Comparison of ENCODE assay signal across 19 cellular contexts in the genomic region with DNA sequence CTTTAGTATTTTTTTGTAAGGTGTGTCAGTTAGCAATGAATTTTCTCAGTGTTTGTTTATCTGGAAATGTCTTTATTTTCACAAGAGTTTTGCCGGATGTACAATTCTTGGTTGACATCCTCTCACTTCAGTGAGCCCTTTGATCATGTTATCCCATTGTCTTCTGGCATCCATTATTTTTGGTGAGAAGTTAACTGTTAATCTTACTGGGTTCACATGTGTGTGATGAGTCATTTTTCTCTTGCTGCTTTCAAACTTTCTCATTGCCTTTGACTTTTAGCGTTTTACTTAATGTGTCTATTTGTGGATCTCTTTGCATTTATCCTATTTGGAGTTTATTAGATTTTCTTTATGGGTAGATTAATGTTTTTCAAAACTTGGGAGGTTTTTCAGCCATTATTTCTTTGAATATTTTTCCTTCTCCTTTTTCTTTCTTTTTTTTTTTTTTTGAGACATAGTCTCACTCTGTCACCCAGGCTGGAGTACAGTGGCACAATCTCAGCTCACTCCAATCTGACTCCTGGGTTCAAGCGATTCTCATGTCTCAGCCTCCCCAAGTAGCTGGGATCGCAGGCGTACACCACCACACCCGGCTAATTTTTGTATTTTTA.
DNase-seq lines count a peak whose midpoint lies in the region; ATAC-seq, FAIRE-seq and TF ChIP-seq lines count a peak whose summit lies in the region.
"Had no signal": no experiment of that assay in that cellular context is flagged by ENCODE, and none has a peak within 500 bp of the region (broad histone marks: within the 10 kb centered on the region; RNA-seq: fewer than 3 reads in every experiment).

No MANE protein-coding gene starts in this region.

- TF ChIP-seq CTCF in activated CD8-positive, alpha-beta T cell treated with anti-CD3 and anti-CD28 coated beads for 36 hours (IDR thresholded peaks at IDR 0.05) = no peak
- TF ChIP-seq CTCF in K562 (IDR thresholded peaks at IDR 0.05 in 2 of 3, conservative IDR thresholded peaks at IDR 0.05 in 1 of 3; ENCODE audit: insufficient read depth in 2 of 3, low read depth in 1 of 3, low read length in 3 of 3) = no peak
- TF ChIP-seq CTCF in ovary (IDR thresholded peaks at IDR 0.05) = no peak

- no peaks in the 10 kb centered on the region for H3K27me3 ChIP-seq in K562 (ENCODE audit: control insufficient read depth in 2 of 2, insufficient read depth in 2 of 2, low read length in 2 of 2)
- no peaks in the 10 kb centered on the region for H3K27me3 ChIP-seq in ovary

- no peak overlapping the region for H3K4me2 ChIP-seq in K562 (ENCODE audit: insufficient read depth, low read length)

- peaks cover 19% of the 10 kb centered on the region for H3K9me3 Mint-ChIP-seq in activated CD8-positive, alpha-beta T cell treated with anti-CD3 and anti-CD28 coated beads for 36 hours
- peaks cover 17% of the 10 kb centered on the region for H3K9me3 Mint-ChIP-seq in activated CD8-positive, alpha-beta T cell treated with anti-CD3 and anti-CD28 coated beads, Interleukin-2, amount 10 ng/mL, durations not matched to agents 7 days and 5 days (ENCODE audit: insufficient read depth)

- intact Hi-C loops in activated CD8-positive, alpha-beta T cell treated with anti-CD3 and anti-CD28 coated beads for 36 hours (cut with micrococcal nuclease) = no loop called here
- intact Hi-C loops in K562 (cut with micrococcal nuclease) = no loop called here
- intact Hi-C loops in ovary (cut with DNase I) = no loop called here

- 77% methylated on average over 6 of the region's 6 CpGs for WGBS in K562 (ENCODE audit: insufficient coverage, low coverage, missing lambda C conversion rate)
- WGBS in ovary, 3 donors = 93 to 95% (median 94%) methylated on average over 6 of the region's 6 CpGs

- no peaks in the 10 kb centered on the region for H4K20me1 ChIP-seq in K562 (replicated peaks; ENCODE audit: control insufficient read depth, insufficient read depth, low read length)

- H3K9me3 ChIP-seq in K562 (replicated peaks; ENCODE audit: control insufficient read depth, insufficient read depth, low read depth, low read length) (peaks cover 8% of the 10 kb centered on the region), ovary (no peaks in the 10 kb centered on the region)
- H3K9me3 ChIP-seq: prostate gland had no signal

- ATAC-seq in activated CD8-positive, alpha-beta T cell treated with anti-CD3 and anti-CD28 coated beads for 36 hours = peak; percentile 65
- ATAC-seq in activated CD8-positive, alpha-beta T cell treated with anti-CD3 and anti-CD28 coated beads, Interleukin-2, amount 10 ng/mL, durations not matched to agents 7 days and 5 days = no peak
- ATAC-seq in K562 (peak; percentile 54; the same call in 2 of the 3 replicates), HG03097 (IDR thresholded peaks at IDR 0.05; ENCODE audit: low FRiP score, unreplicated experiment) (no peak), GM21381 (IDR thresholded peaks at IDR 0.05; ENCODE audit: unreplicated experiment) (no peak)
- ATAC-seq: effector memory CD8-positive, alpha-beta T cell; left lobe of liver; naive thymus-derived CD8-positive, alpha-beta T cell had no signal

- BruUV-seq in K562 (replicated peaks; lab: Mats Ljungman, UMichigan) = no TSS peak

- H3K4me3 ChIP-seq in K562 = no peak overlapping the region
- no peak overlapping the region for H3K4me3 ChIP-seq in ovary
- H3K4me3 ChIP-seq: prostate gland had no signal

- H3K36me3 ChIP-seq in K562 (ENCODE audit: control insufficient read depth, insufficient read depth, low read length) = no peaks in the 10 kb centered on the region; the same call in 2 of the 3 replicates
- no peaks in the 10 kb centered on the region for H3K36me3 ChIP-seq in ovary
- H3K36me3 ChIP-seq: prostate gland had no signal

- H3K9ac ChIP-seq in K562 (ENCODE audit: insufficient read depth in 1 of 2, low read depth in 2 of 2, low read length in 2 of 2) = no peak overlapping the region

- peaks cover 43% of the 10 kb centered on the region for H3K36me3 Mint-ChIP-seq in activated CD8-positive, alpha-beta T cell treated with anti-CD3 and anti-CD28 coated beads for 36 hours (ENCODE audit: low read depth)
- peaks cover 67% of the 10 kb centered on the region for H3K36me3 Mint-ChIP-seq in activated CD8-positive, alpha-beta T cell treated with anti-CD3 and anti-CD28 coated beads, Interleukin-2, amount 10 ng/mL, durations not matched to agents 7 days and 5 days (ENCODE audit: low read depth)

- H3K27me3 Mint-ChIP-seq in activated CD8-positive, alpha-beta T cell treated with anti-CD3 and anti-CD28 coated beads for 36 hours = no peaks in the 10 kb centered on the region
- no peaks in the 10 kb centered on the region for H3K27me3 Mint-ChIP-seq in activated CD8-positive, alpha-beta T cell treated with anti-CD3 and anti-CD28 coated beads, Interleukin-2, amount 10 ng/mL, durations not matched to agents 7 days and 5 days (ENCODE audit: low read depth)
- H3K27me3 Mint-ChIP-seq: effector memory CD8-positive, alpha-beta T cell; naive thymus-derived CD8-positive, alpha-beta T cell had no signal

- no peak overlapping the region for H3K27ac Mint-ChIP-seq in activated CD8-positive, alpha-beta T cell treated with anti-CD3 and anti-CD28 coated beads for 36 hours
- H3K27ac Mint-ChIP-seq in activated CD8-positive, alpha-beta T cell treated with anti-CD3 and anti-CD28 coated beads, Interleukin-2, amount 10 ng/mL, durations not matched to agents 7 days and 5 days = no peak overlapping the region

- peak in 1 of 2 experiments; percentile 28; a peak in 1 of 4 replicates for TF ChIP-seq RAD21 in K562 (CRISPR knock-in tag; conservative IDR thresholded peaks at IDR 0.05 in 1 of 2, IDR thresholded peaks at IDR 0.05 in 1 of 2)

- peaks cover 62% of the 10 kb centered on the region for H3K4me1 Mint-ChIP-seq in activated CD8-positive, alpha-beta T cell treated with anti-CD3 and anti-CD28 coated beads for 36 hours (ENCODE audit: low read depth)
- peaks cover 50% of the 10 kb centered on the region for H3K4me1 Mint-ChIP-seq in activated CD8-positive, alpha-beta T cell treated with anti-CD3 and anti-CD28 coated beads, Interleukin-2, amount 10 ng/mL, durations not matched to agents 7 days and 5 days (ENCODE audit: low read depth)

- no peak overlapping the region for H2AFZ ChIP-seq in K562 (ENCODE audit: low read depth, low read length)

- TF ChIP-seq POLR2A in K562 (conservative IDR thresholded peaks at IDR 0.05) (no peak), ovary (IDR thresholded peaks at IDR 0.05) (no peak)

- peak; percentile 71 for FAIRE-seq in K562 (lab: Jason Lieb, UNC)

- DNase-seq in activated CD8-positive, alpha-beta T cell treated with anti-CD3 and anti-CD28 coated beads for 36 hours = no peak
- no peak for DNase-seq in activated CD8-positive, alpha-beta T cell treated with anti-CD3 and anti-CD28 coated beads, Interleukin-2, amount 10 ng/mL, durations not matched to agents 7 days and 5 days
- DNase-seq in LHCN-M2 (ENCODE audit: low read depth) = peak; percentile 41
- DNase-seq in K562 (ENCODE audit: extremely low read depth in 1 of 4, low spot score in 3 of 4) = peak; percentile 27 to 44 (median 36)
- peak; percentile 34 for DNase-seq in kidney tubule cell (ENCODE audit: low spot score)
- DNase-seq in ovary = no peak
- DNase-seq: activated CD4-positive, alpha-beta T cell treated with anti-CD3 and anti-CD28 coated beads, Interleukin-2, amount 50 U/mL, for 4 hours; activated effector memory CD4-positive, alpha-beta T cell treated with Interleukin-2 at 50 U/mL for 16 hours; DMS 273 treated with DMSO at 0.1 percent for 48 hours; effector memory CD8-positive, alpha-beta T cell; MM.1S; naive thymus-derived CD8-positive, alpha-beta T cell; NCI-H2107; SHP77; substantia nigra had no signal

- no peak overlapping the region for H3K27ac ChIP-seq in K562 (ENCODE audit: extremely low read depth, low read depth, low read length)
- no peak overlapping the region for H3K27ac ChIP-seq in ovary
- H3K27ac ChIP-seq: prostate gland had no signal

- peaks cover 39% of the 10 kb centered on the region for H3K79me2 ChIP-seq in K562 (ENCODE audit: control insufficient read depth, insufficient read depth, low read length)

- no peaks in the 10 kb centered on the region for H3K9me1 ChIP-seq in K562 (ENCODE audit: control insufficient read depth, insufficient read depth, low read length)

- H3K4me1 ChIP-seq in K562 (replicated peaks in 1 of 2; ENCODE audit: control insufficient read depth in 2 of 2, insufficient read depth in 2 of 2, low read length in 2 of 2) = peaks cover 9 to 21% of the 10 kb centered on the region in 2 experiments; a peak in 3 of 5 replicates
- no peaks in the 10 kb centered on the region for H3K4me1 ChIP-seq in ovary (ENCODE audit: insufficient read depth)
- H3K4me1 ChIP-seq: prostate gland had no signal

- POLR2A ChIA-PET in activated CD8-positive, alpha-beta T cell treated with anti-CD3 and anti-CD28 coated beads for 36 hours (lab: Charles Lee) = interaction anchor here (0.7 to 1.0 kb wide), 2 partner anchors 63 to 140 kb away, joined by 4 read pairs; no protein-coding TSS in a partner anchor
- POLR2A ChIA-PET in activated CD8-positive, alpha-beta T cell treated with anti-CD3 and anti-CD28 coated beads, Interleukin-2, amount 10 ng/mL, durations not matched to agents 7 days and 5 days (lab: Charles Lee) = no interaction called here
- POLR2A ChIA-PET in K562 (lab: Yijun Ruan, JAX) = no interaction called here

- CTCF ChIA-PET in activated CD8-positive, alpha-beta T cell treated with anti-CD3 and anti-CD28 coated beads for 36 hours (lab: Charles Lee) = interaction anchor here (0.7 to 1.6 kb wide), 3 partner anchors 60 to 145 kb away, joined by 3 read pairs; no protein-coding TSS in a partner anchor
- CTCF ChIA-PET in activated CD8-positive, alpha-beta T cell treated with anti-CD3 and anti-CD28 coated beads, Interleukin-2, amount 10 ng/mL, durations not matched to agents 7 days and 5 days (lab: Charles Lee) = interaction anchor here (1.4 kb wide), 1 partner anchor 79 kb away, joined by 4 read pairs; no protein-coding TSS in a partner anchor
- CTCF ChIA-PET in K562 (lab: Yijun Ruan, JAX; ENCODE audit: low intra/inter-chr PET ratio) = interaction anchor here (0.6 kb wide), 1 partner anchor 126 kb away, joined by 3 read pairs; no protein-coding TSS in a partner anchor

- H3K4me3 Mint-ChIP-seq in activated CD8-positive, alpha-beta T cell treated with anti-CD3 and anti-CD28 coated beads for 36 hours = no peak overlapping the region
- no peak overlapping the region for H3K4me3 Mint-ChIP-seq in activated CD8-positive, alpha-beta T cell treated with anti-CD3 and anti-CD28 coated beads, Interleukin-2, amount 10 ng/mL, durations not matched to agents 7 days and 5 days
- H3K4me3 Mint-ChIP-seq: effector memory CD8-positive, alpha-beta T cell had no signal

- in situ Hi-C loops in K562 (cut with MboI) = no loop called here

- no peak for TF ChIP-seq EP300 in K562 (IDR thresholded peaks at IDR 0.05; ENCODE audit: low read length)
- no peak for TF ChIP-seq EP300 in ovary (IDR thresholded peaks at IDR 0.05)

TF ChIP-seq in K562, 482 proteins besides CTCF, POLR2A, EP300 and RAD21 (continues in another document):
- TF ChIP-seq ZNF184 (CRISPR knock-in tag; IDR thresholded peaks at IDR 0.05) = no peak

Comparison
In these comparisons a context has a peak if more than half of its experiments do, and no peak if none do; other contexts are left out.
1. ATAC-seq: peak in activated CD8-positive, alpha-beta T cell treated with anti-CD3 and anti-CD28 coated beads for 36 hours (single experiment) and K562 (single experiment); none in activated CD8-positive, alpha-beta T cell treated with anti-CD3 and anti-CD28 coated beads, Interleukin-2, amount 10 ng/mL, durations not matched to agents 7 days and 5 days (single experiment), HG03097 (single experiment) and GM21381 (single experiment).
2. DNase-seq: peak in LHCN-M2 (single experiment), K562 (4 of 4) and kidney tubule cell (single experiment); none in activated CD8-positive, alpha-beta T cell treated with anti-CD3 and anti-CD28 coated beads for 36 hours (single experiment), activated CD8-positive, alpha-beta T cell treated with anti-CD3 and anti-CD28 coated beads, Interleukin-2, amount 10 ng/mL, durations not matched to agents 7 days and 5 days (single experiment) and ovary (0 of 5).